ENCODE assay signal across 20 cellular contexts in genomic region chr1:17965515-17966100, GRCh38.
"Had no signal": no experiment of that assay in that cellular context is flagged by ENCODE, and none has a peak within 500 bp of the region (broad histone marks: within the 10 kb centered on the region; RNA-seq: fewer than 3 reads in every experiment).

No MANE protein-coding gene starts in this region.

- DNase-seq: IMR-90, Karpas-422, KG1, MG63, NCI-H1092, NCI-H1105 treated with DMSO at 0.1 percent for 48 hours, NCI-H1417 treated with DMSO at 0.1 percent for 48 hours, NCI-H146, NCI-H1694 treated with DMSO at 0.1 percent for 48 hours, NCI-H1930, NCI-H2081, NCI-H2107, NCI-H2227 treated with DMSO at 0.1 percent for 48 hours, NCI-H524, NCI-H526 treated with DMSO at 0.1 percent for 48 hours, NCI-H748 treated with DMSO at 0.1 percent for 48 hours, RPMI8226, SHP77 treated with DMSO at 0.1 percent for 48 hours, SJCRH30 had no signal

- H3K4me3 ChIP-seq: MG63, SJCRH30 had no signal

- H3K27ac ChIP-seq: SJCRH30 had no signal

- ATAC-seq: SK-N-SH treated with all-trans-retinoic acid at 6 μM for 48 hours had no signal
